23 cellular contexts compared by ENCODE assay signal in the genomic region with DNA sequence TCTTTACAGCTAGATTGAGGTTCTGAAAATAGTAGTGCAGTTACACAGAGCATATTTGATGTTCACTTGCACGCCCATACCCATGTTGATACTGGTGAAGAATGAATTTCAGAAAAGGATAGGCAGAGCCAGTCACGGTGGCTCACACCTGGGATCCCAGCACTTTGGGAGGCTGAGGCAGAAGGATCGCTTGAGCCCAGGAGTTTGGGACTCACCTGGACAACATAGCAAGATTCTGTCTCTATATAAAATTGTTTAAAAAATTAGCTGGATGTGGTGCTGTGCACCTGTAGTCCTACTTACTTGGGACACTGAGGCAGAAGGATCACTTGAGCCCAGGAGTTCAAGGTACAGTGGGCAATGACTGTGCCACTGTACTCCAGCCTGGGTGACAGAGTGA.
"Had no signal": no experiment of that assay in that cellular context is flagged by ENCODE, and none has a peak within 500 bp of the region (broad histone marks: within the 10 kb centered on the region; RNA-seq: fewer than 3 reads in every experiment).

No MANE protein-coding gene starts in this region.

- H3K4me1 ChIP-seq: testis, tibial artery, tibial nerve, transverse colon, upper lobe of right lung, uterus, vagina had no signal

- H3K4me3 ChIP-seq: stomach, suprapubic skin, testis, thoracic aorta, thyroid gland, tibial artery, tibial nerve, transverse colon, upper lobe of left lung, upper lobe of right lung, uterus, vagina had no signal

- H3K4me3 Mint-ChIP-seq: stimulated activated effector memory CD8-positive, alpha-beta T cell treated with anti-CD3 and anti-CD28 coated beads, Interleukin-12 subunit alpha, Interleukin-12 subunit beta, amount 100 ng/mL, for 72 hours; stimulated activated memory B cell treated with anti-CD40 and anti-IgM and Interleukin-4, amounts not matched to agents 10 μg/mL and 1 μg/mL and 100 μg/mL, for 72 hours; stimulated activated naive B cell treated with anti-CD40 and anti-IgM and Interleukin-4, amounts not matched to agents 10 μg/mL and 1 μg/mL and 100 μg/mL, for 72 hours; stimulated activated naive CD8-positive, alpha-beta T cell treated with anti-CD3 and anti-CD28 coated beads, Interleukin-15, amount 100 ng/mL, for 72 hours; stimulated activated naive CD8-positive, alpha-beta T cell treated with anti-CD3 and anti-CD28 coated beads, Interleukin-15, Interleukin-2, amounts not matched to agents 100 ng/mL and 50 ng/mL, for 24 hours; type B pancreatic cell had no signal

- H3K27me3 ChIP-seq: stomach, suprapubic skin, testis, thyroid gland, tibial artery, tibial nerve, transverse colon, upper lobe of left lung, upper lobe of right lung, uterus, vagina had no signal

- H3K36me3 Mint-ChIP-seq: stimulated activated effector memory CD8-positive, alpha-beta T cell treated with anti-CD3 and anti-CD28 coated beads, Interleukin-12 subunit alpha, Interleukin-12 subunit beta, amount 100 ng/mL, for 72 hours; stimulated activated memory B cell treated with anti-CD40 and anti-IgM and Interleukin-4, amounts not matched to agents 10 μg/mL and 1 μg/mL and 100 μg/mL, for 72 hours; type B pancreatic cell had no signal

- H3K27me3 Mint-ChIP-seq: stimulated activated memory B cell treated with anti-CD40 and anti-IgM and Interleukin-4, amounts not matched to agents 10 μg/mL and 1 μg/mL and 100 μg/mL, for 72 hours; stimulated activated naive B cell treated with anti-CD40 and anti-IgM and Interleukin-4, amounts not matched to agents 10 μg/mL and 1 μg/mL and 100 μg/mL, for 72 hours; stimulated activated naive CD8-positive, alpha-beta T cell treated with anti-CD3 and anti-CD28 coated beads, Interleukin-15, amount 100 ng/mL, for 72 hours; stimulated activated naive CD8-positive, alpha-beta T cell treated with anti-CD3 and anti-CD28 coated beads, Interleukin-15, Interleukin-2, amounts not matched to agents 100 ng/mL and 50 ng/mL, for 24 hours; type B pancreatic cell had no signal

- H3K4me1 Mint-ChIP-seq: stimulated activated naive CD8-positive, alpha-beta T cell treated with anti-CD3 and anti-CD28 coated beads, Interleukin-15, amount 100 ng/mL, for 72 hours had no signal

- H3K27ac Mint-ChIP-seq: stimulated activated effector memory CD8-positive, alpha-beta T cell treated with anti-CD3 and anti-CD28 coated beads, Interleukin-12 subunit alpha, Interleukin-12 subunit beta, amount 100 ng/mL, for 72 hours; stimulated activated memory B cell treated with anti-CD40 and anti-IgM and Interleukin-4, amounts not matched to agents 10 μg/mL and 1 μg/mL and 100 μg/mL, for 72 hours; stimulated activated naive B cell treated with anti-CD40 and anti-IgM and Interleukin-4, amounts not matched to agents 10 μg/mL and 1 μg/mL and 100 μg/mL, for 72 hours; stimulated activated naive CD8-positive, alpha-beta T cell treated with anti-CD3 and anti-CD28 coated beads, Interleukin-15, amount 100 ng/mL, for 72 hours; stimulated activated naive CD8-positive, alpha-beta T cell treated with anti-CD3 and anti-CD28 coated beads, Interleukin-15, Interleukin-2, amounts not matched to agents 100 ng/mL and 50 ng/mL, for 24 hours; type B pancreatic cell had no signal

- H3K9me3 ChIP-seq: stomach, suprapubic skin, testis, thoracic aorta, thyroid gland, tibial artery, tibial nerve, transverse colon, upper lobe of left lung, upper lobe of right lung, uterus, vagina had no signal

- H3K27ac ChIP-seq: stomach, suprapubic skin, testis, thoracic aorta, thyroid gland, tibial artery, tibial nerve, transverse colon, upper lobe of right lung, uterus, vagina had no signal

- ATAC-seq: stimulated activated naive CD8-positive, alpha-beta T cell treated with anti-CD3 and anti-CD28 coated beads, Interleukin-15, Interleukin-2, amounts not matched to agents 100 U/mL and 50 U/mL, for 24 hours had no signal

- DNase-seq: stimulated activated CD4-positive, alpha-beta T cell treated with anti-CD3 and anti-CD28 coated beads, Interleukin-2, amount 100 ng/mL, for 48 hours; stimulated activated CD4-positive, alpha-beta T cell treated with anti-CD3 and anti-CD28 coated beads, Interleukin-4, amount 100 ng/mL, for 1 hour; stimulated activated CD4-positive, alpha-beta T cell treated with anti-CD3 and anti-CD28 coated beads, Interleukin-4, amount 100 ng/mL, for 4 hours; stimulated activated naive B cell treated with anti-CD40 and anti-IgM and Interleukin-4, amounts not matched to agents 10 μg/mL and 1 μg/mL and 100 μg/mL, for 72 hours; stimulated activated naive CD4-positive, alpha-beta T cell treated with Interleukin-2 at 50 U/mL for 16 hours; stimulated activated naive CD8-positive, alpha-beta T cell treated with anti-CD3 and anti-CD28 coated beads, Interleukin-15, amount 100 ng/mL, for 72 hours; stimulated activated naive CD8-positive, alpha-beta T cell treated with anti-CD3 and anti-CD28 coated beads, Interleukin-15, Interleukin-2, amounts not matched to agents 100 U/mL and 50 U/mL, for 24 hours; stomach; testis; thyroid gland; tibial artery; transverse colon; upper lobe of left lung; upper lobe of right lung; uterus had no signal

- H3K36me3 ChIP-seq: thoracic aorta, thyroid gland, uterus, vagina had no signal
